16 cellular contexts compared by ENCODE assay signal in genomic region chr11:76107946-76108345, GRCh38.
"Had no signal": no experiment of that assay in that cellular context is flagged by ENCODE, and none has a peak within 500 bp of the region (broad histone marks: within the 10 kb centered on the region; RNA-seq: fewer than 3 reads in every experiment).

No MANE protein-coding gene starts in this region.

- H3K36me3 ChIP-seq: breast epithelium, ovary, right lobe of liver, transverse colon had no signal

- ATAC-seq: activated CD8-positive, alpha-beta T cell treated with anti-CD3 and anti-CD28 coated beads for 36 hours; activated naive CD8-positive, alpha-beta T cell treated with anti-CD3 and anti-CD28 coated beads, Interleukin-2, amount 50 U/mL, for 24 hours; right lobe of liver; stimulated activated naive CD8-positive, alpha-beta T cell treated with anti-CD3 and anti-CD28 coated beads, Interleukin-15, Interleukin-2, amounts not matched to agents 100 U/mL and 50 U/mL, for 24 hours had no signal

- DNase-seq: activated B cell treated with CpG ODN at 0.5 μM for 24 hours; activated CD4-positive, alpha-beta T cell treated with anti-CD3 and anti-CD28 coated beads, Interleukin-2, amount 50 U/mL, for 1 hour; activated CD8-positive, alpha-beta T cell treated with anti-CD3 and anti-CD28 coated beads for 36 hours; activated naive CD8-positive, alpha-beta T cell treated with anti-CD3 and anti-CD28 coated beads, Interleukin-2, amount 50 U/mL, for 24 hours; activated T-cell treated with anti-CD3 and anti-CD28 coated beads, Interleukin-2, amount 50 U/mL, for 48 hours; effector CD4-positive, alpha-beta T cell; islet precursor cell; left ventricle myocardium inferior; naive B cell; ovary; right lobe of liver; stimulated activated CD4-positive, alpha-beta T cell treated with anti-CD3 and anti-CD28 coated beads, Interleukin-2, amount 100 ng/mL, for 48 hours; stimulated activated naive CD8-positive, alpha-beta T cell treated with anti-CD3 and anti-CD28 coated beads, Interleukin-15, Interleukin-2, amounts not matched to agents 100 U/mL and 50 U/mL, for 24 hours; testis; transverse colon had no signal

- H3K4me1 ChIP-seq: breast epithelium, right lobe of liver, testis had no signal

- H3K27ac ChIP-seq: breast epithelium, left ventricle myocardium inferior, ovary, right lobe of liver, testis, transverse colon had no signal

- H3K4me3 ChIP-seq: breast epithelium, left ventricle myocardium inferior, ovary, right lobe of liver, testis, transverse colon had no signal

- H3K27me3 ChIP-seq: breast epithelium, ovary, right lobe of liver, testis, transverse colon had no signal

- H3K9me3 ChIP-seq: breast epithelium, left ventricle myocardium inferior, ovary, right lobe of liver, testis, transverse colon had no signal
